ENCODE assay signal across 8 cellular contexts in genomic region chr14:60485600-60486251, GRCh38. TPM values are rescaled to one million over a fixed set of nuclear protein-coding genes. Genes with fewer than 3 reads are reported as not detected.
DNase-seq lines count a peak whose midpoint lies in the region; ATAC-seq and TF ChIP-seq lines count a peak whose summit lies in the region.

Gene C14orf39, minus strand, starts transcription at chr14:60486063. Its CDS starts 985 bp downstream, at chr14:60485078.

- peaks cover 0 to 8% (median 3%) of the 10 kb centered on the region in 3 donors for H3K36me3 Mint-ChIP-seq in naive thymus-derived CD8-positive, alpha-beta T cell

- peak within 1 kb of the TSS; percentile 9 to 77 (median 52) for H3K4me3 Mint-ChIP-seq in naive thymus-derived CD8-positive, alpha-beta T cell

- 3 to 7% methylated on average over 47 to 57 of the region's 57 CpGs for WGBS in lower leg skin, 2 donors

- POLR2A ChIA-PET in naive thymus-derived CD8-positive, alpha-beta T cell (lab: Charles Lee): no interaction called here

- intact Hi-C loops in lower leg skin (cut with DNase I; ENCODE audit: low total_unique reads): no loop called here

- DNase-seq in AG10803 (ENCODE audit: low read depth): no peak
- peak; percentile 36 for DNase-seq in HPDE6-E6E7 (ENCODE audit: extremely low spot score)
- DNase-seq in astrocyte of the hippocampus (ENCODE audit: low read depth, low spot score): peak; percentile 74
- DNase-seq in naive thymus-derived CD8-positive, alpha-beta T cell: peak in 4 of 10 donors; percentile 9 to 18 (median 16)
- DNase-seq in lower leg skin (ENCODE audit: low spot score in 2 of 2): no peak
- DNase-seq in UCSD-AML1 (lab: John Stamatoyannopoulos, UW; ENCODE audit: unreplicated experiment): no peak
- DNase-seq in medulla oblongata (ENCODE audit: extremely low spot score): no peak
- DNase-seq in NCI-H1048 (lab: John Stamatoyannopoulos, UW): no peak

- peaks cover 0 to 8% (median 2%) of the 10 kb centered on the region in 4 donors for H3K4me1 Mint-ChIP-seq in naive thymus-derived CD8-positive, alpha-beta T cell

- TF ChIP-seq CTCF in AG10803 (conservative IDR thresholded peaks at IDR 0.05; ENCODE audit: low read length): no peak
- no peak for TF ChIP-seq CTCF in lower leg skin (IDR thresholded peaks at IDR 0.05)

- peak within 1 kb of the TSS in 1 of 10 donors; percentile 37 for H3K27ac Mint-ChIP-seq in naive thymus-derived CD8-positive, alpha-beta T cell

- H3K9me3 Mint-ChIP-seq in naive thymus-derived CD8-positive, alpha-beta T cell: peaks cover 0 to 19% (median 5%) of the 10 kb centered on the region in 9 donors

- TF ChIP-seq POLR2A in lower leg skin (IDR thresholded peaks at IDR 0.05): no peak

- ATAC-seq in naive thymus-derived CD8-positive, alpha-beta T cell: peak; percentile 47 to 70

- H3K4me3 ChIP-seq in AG10803 (ENCODE audit: low read length): peak within 1 kb of the TSS; percentile 21; the same call in 1 of the 2 replicates
- no peak within 1 kb of the TSS for H3K4me3 ChIP-seq in lower leg skin (ENCODE audit: low read depth, poor library complexity, severe bottlenecking)

- H3K27me3 Mint-ChIP-seq in naive thymus-derived CD8-positive, alpha-beta T cell: peaks cover 9 to 30% (median 14%) of the 10 kb centered on the region in 5 donors

RNA-seq across cellular contexts. Expression of gene C14orf39, which starts in this region (rescaled TPM):
- total RNA-seq in naive thymus-derived CD8-positive, alpha-beta T cell: not detected
- not detected for polyA plus RNA-seq in naive thymus-derived CD8-positive, alpha-beta T cell
- total RNA-seq in lower leg skin: not detected

Comparison
In these comparisons a context has a peak if more than half of its experiments do, and no peak if none do; other contexts are left out.
1. Peak in ATAC-seq in naive thymus-derived CD8-positive, alpha-beta T cell; RNA of the gene not detected or under 1 TPM.
2. DNase-seq: peak in HPDE6-E6E7 (single experiment) and astrocyte of the hippocampus (single experiment); none in AG10803 (single experiment), lower leg skin (0 of 2), UCSD-AML1 (single experiment), medulla oblongata (single experiment) and NCI-H1048 (single experiment).